Comparison of ENCODE assay signal across 20 cellular contexts in genomic region chr4:113452152-113452551, GRCh38.
"Had no signal": no experiment of that assay in that cellular context is flagged by ENCODE, and none has a peak within 500 bp of the region (broad histone marks: within the 10 kb centered on the region; RNA-seq: fewer than 3 reads in every experiment).

No MANE protein-coding gene starts in this region.

- H3K27me3 Mint-ChIP-seq: effector memory CD8-positive, alpha-beta T cell; memory B cell; natural killer cell treated with Interleukin-12 subunit alpha and Interleukin-12 subunit beta and Interleukin-15 and Interleukin-18, amount 100 ng/mL, for 72 hours had no signal

- H3K27ac Mint-ChIP-seq: effector memory CD8-positive, alpha-beta T cell; natural killer cell treated with Interleukin-12 subunit alpha and Interleukin-12 subunit beta and Interleukin-15 and Interleukin-18, amount 100 ng/mL, for 72 hours; T-helper 1 cell treated with Interleukin-12 subunit alpha and Interleukin-12 subunit beta and Interleukin-4 antibody, amounts not matched to agents 30 μg/mL and 1 μg/mL, for 36 hours had no signal

- H3K27me3 ChIP-seq: left lung, tibial nerve, vagina had no signal

- H3K4me3 ChIP-seq: left lung, tibial nerve, vagina had no signal

- H3K9me3 ChIP-seq: left lung, tibial nerve, vagina had no signal

- H2AFZ ChIP-seq: parathyroid adenoma had no signal

- H3K4me3 Mint-ChIP-seq: effector memory CD8-positive, alpha-beta T cell; memory B cell; natural killer cell treated with Interleukin-12 subunit alpha and Interleukin-12 subunit beta and Interleukin-15 and Interleukin-18, amount 100 ng/mL, for 72 hours; T-helper 1 cell treated with Interleukin-12 subunit alpha and Interleukin-12 subunit beta and Interleukin-4 antibody, amounts not matched to agents 30 μg/mL and 1 μg/mL, for 36 hours had no signal

- H3K27ac ChIP-seq: parathyroid adenoma, vagina had no signal

- H3K4me1 ChIP-seq: parathyroid adenoma had no signal

- FAIRE-seq: kidney had no signal

- H3K9ac ChIP-seq: parathyroid adenoma had no signal

- DNase-seq: activated CD4-positive, CD25-positive, alpha-beta regulatory T cell treated with anti-CD3 and anti-CD28 coated beads, Interleukin-2, amount 50 U/mL, for 72 hours; activated CD8-positive, alpha-beta memory T cell treated with anti-CD3 and anti-CD28 coated beads for 24 hours; activated CD8-positive, alpha-beta memory T cell treated with anti-CD3 and anti-CD28 coated beads, Interleukin-2, amount 50 U/mL, for 48 hours; activated effector memory CD4-positive, alpha-beta T cell treated with Interleukin-2 at 50 U/mL for 16 hours; activated naive CD4-positive, alpha-beta T cell treated with anti-CD3 and anti-CD28 coated beads, Interleukin-2, amount 50 U/mL, for 16 hours; activated T-cell treated with anti-CD3 and anti-CD28 coated beads, Interleukin-2, amount 50 U/mL, for 48 hours; effector memory CD8-positive, alpha-beta T cell; foreskin fibroblast; hypothalamus; kidney; left lung; stimulated activated CD4-positive, alpha-beta T cell treated with anti-CD3 and anti-CD28 coated beads, Interleukin-12 subunit alpha, Interleukin-12 subunit beta, amount 100 ng/mL, for 4 hours; stimulated activated CD4-positive, alpha-beta T cell treated with anti-CD3 and anti-CD28 coated beads, Interleukin-2, amount 100 ng/mL, for 24 hours; stimulated activated naive CD8-positive, alpha-beta T cell treated with anti-CD3 and anti-CD28 coated beads, Interleukin-15, Interleukin-2, amounts not matched to agents 100 U/mL and 50 U/mL, for 24 hours had no signal

- H3K9me3 Mint-ChIP-seq: effector memory CD8-positive, alpha-beta T cell; memory B cell; natural killer cell treated with Interleukin-12 subunit alpha and Interleukin-12 subunit beta and Interleukin-15 and Interleukin-18, amount 100 ng/mL, for 72 hours; T-helper 1 cell treated with Interleukin-12 subunit alpha and Interleukin-12 subunit beta and Interleukin-4 antibody, amounts not matched to agents 30 μg/mL and 1 μg/mL, for 36 hours had no signal

- ATAC-seq: effector memory CD8-positive, alpha-beta T cell; left lung; natural killer cell treated with Interleukin-12 subunit alpha and Interleukin-12 subunit beta and Interleukin-15 and Interleukin-18, amount 100 ng/mL, for 72 hours; stimulated activated naive CD8-positive, alpha-beta T cell treated with anti-CD3 and anti-CD28 coated beads, Interleukin-15, Interleukin-2, amounts not matched to agents 100 U/mL and 50 U/mL, for 24 hours had no signal

- H3K79me2 ChIP-seq: parathyroid adenoma had no signal
